ENCODE assay signal across 34 cellular contexts in genomic region chr13:80817979-80818378, GRCh38.
"Had no signal": no experiment of that assay in that cellular context is flagged by ENCODE, and none has a peak within 500 bp of the region (broad histone marks: within the 10 kb centered on the region; RNA-seq: fewer than 3 reads in every experiment).

No MANE protein-coding gene starts in this region.

- H3K27me3 ChIP-seq: adrenal gland, body of pancreas, brain microvascular endothelial cell, breast epithelium had no signal

- H3K36me3 ChIP-seq: adrenal gland, brain microvascular endothelial cell, breast epithelium had no signal

- DNase-seq: activated B cell treated with CpG ODN at 0.5 μM for 24 hours; activated CD4-positive, alpha-beta memory T cell treated with anti-CD3 and anti-CD28 coated beads for 36 hours; activated CD4-positive, alpha-beta T cell treated with anti-CD3 and anti-CD28 coated beads for 4 hours; activated CD4-positive, alpha-beta T cell treated with anti-CD3 and anti-CD28 coated beads, Interleukin-2, amount 10 ng/mL, durations not matched to agents 24 days and 14 days; activated CD4-positive, alpha-beta T cell treated with anti-CD3 and anti-CD28 coated beads, Interleukin-2, amount 50 U/mL, for 1 hour; activated CD4-positive, alpha-beta T cell treated with anti-CD3 and anti-CD28 coated beads, Interleukin-2, amount 50 U/mL, for 4 hours; activated CD4-positive, CD25-positive, alpha-beta regulatory T cell treated with anti-CD3 and anti-CD28 coated beads, Interleukin-2, amount 50 U/mL, for 72 hours; activated CD8-positive, alpha-beta memory T cell treated with anti-CD3 and anti-CD28 coated beads, Interleukin-2, amount 50 U/mL, for 4 hours; activated CD8-positive, alpha-beta T cell treated with anti-CD3 and anti-CD28 coated beads for 36 hours; activated effector memory CD4-positive, alpha-beta T cell treated with anti-CD3 and anti-CD28 coated beads, Interleukin-2, amount 50 U/mL, for 16 hours; activated gamma-delta T cell treated with Interleukin-2 at 50 U/mL for 16 hours; activated naive CD4-positive, alpha-beta T cell; activated naive CD4-positive, alpha-beta T cell treated with anti-CD3 and anti-CD28 coated beads for 36 hours; activated naive CD4-positive, alpha-beta T cell treated with anti-CD3 and anti-CD28 coated beads, Interleukin-2, amount 50 U/mL, for 16 hours; activated naive CD8-positive, alpha-beta T cell treated with anti-CD3 and anti-CD28 coated beads for 36 hours; activated T-cell treated with anti-CD3 and anti-CD28 coated beads for 4 hours; activated T-cell treated with anti-CD3 and anti-CD28 coated beads, Interleukin-2, amount 50 U/mL, for 1 hour; activated T-cell treated with anti-CD3 and anti-CD28 coated beads, Interleukin-2, amount 50 U/mL, for 4 hours; activated T-cell treated with anti-CD3 and anti-CD28 coated beads, Interleukin-2, amount 50 U/mL, for 72 hours; adrenal gland; amniotic stem cell; aorta; body of pancreas; brain microvascular endothelial cell; central memory CD4-positive, alpha-beta T cell; T-cell; T-helper 2 cell; T-helper 9 cell had no signal

- H3K4me1 ChIP-seq: adrenal gland, body of pancreas, breast epithelium had no signal

- H3K27ac ChIP-seq: adrenal gland, body of pancreas, brain microvascular endothelial cell, breast epithelium, VCaP had no signal

- H3K9me3 ChIP-seq: body of pancreas, breast epithelium had no signal

- ATAC-seq: activated CD8-positive, alpha-beta T cell treated with anti-CD3 and anti-CD28 coated beads for 36 hours; activated naive CD4-positive, alpha-beta T cell treated with anti-CD3 and anti-CD28 coated beads, Interleukin-2, amount 50 U/mL, for 72 hours; activated T-cell treated with anti-CD3 and anti-CD28 coated beads, Interleukin-2, amount 50 U/mL, for 4 hours; activated T-cell treated with anti-CD3 and anti-CD28 coated beads, Interleukin-2, amount 50 U/mL, for 72 hours; activated T-helper 17 cell treated with anti-CD3 and anti-CD28 coated beads, Interleukin-2, amount 50 U/mL, for 72 hours; body of pancreas; T-cell had no signal

- H3K4me3 ChIP-seq: adrenal gland, body of pancreas, breast epithelium had no signal

- FAIRE-seq: astrocyte, TTC549 had no signal
